In genomic region chr12:1611775-1612174, GRCh38 we compare ENCODE assay signal across 12 cellular contexts. TPM values are rescaled to one million over a fixed set of nuclear protein-coding genes. Genes with fewer than 3 reads are reported as not detected.
DNase-seq lines count a peak whose midpoint lies in the region; TF ChIP-seq lines count a peak whose summit lies in the region.
"Had no signal": no experiment of that assay in that cellular context is flagged by ENCODE, and none has a peak within 500 bp of the region (broad histone marks: within the 10 kb centered on the region; RNA-seq: fewer than 3 reads in every experiment).

No MANE protein-coding gene starts in this region.

- H3K4me3 ChIP-seq in BJ (ENCODE audit: low read depth, low read length) (peak overlapping the region; percentile 25), Karpas-422 (ENCODE audit: low read length) (no peak overlapping the region)
- H3K4me3 ChIP-seq: prostate gland had no signal

- intact Hi-C loops in posterior vena cava (cut with DNase I), result no loop called here

- DNase-seq in BJ (ENCODE audit: low read depth) (peak; percentile 93), NCI-H146 (lab: John Stamatoyannopoulos, UW) (peak; percentile 43), dedifferentiated amniotic fluid mesenchymal stem cell (ENCODE audit: extremely low spot score) (peak; percentile 81), NCI-H526 (lab: John Stamatoyannopoulos, UW) (no peak), T-helper 9 cell (no peak), posterior vena cava (ENCODE audit: low spot score) (no peak), Karpas-422 (no peak)
- DNase-seq: activated CD4-positive, alpha-beta T cell treated with anti-CD3 and anti-CD28 coated beads for 4 hours; activated naive CD8-positive, alpha-beta T cell treated with anti-CD3 and anti-CD28 coated beads, Interleukin-2, amount 50 U/mL, for 24 hours; hippocampal formation had no signal

- no peak overlapping the region for H3K4me2 ChIP-seq in Karpas-422 (ENCODE audit: low read depth, low read length, poor library complexity, severe bottlenecking)

- H3K27me3 ChIP-seq in BJ (ENCODE audit: control insufficient read depth, insufficient read depth, low read length) (no peaks in the 10 kb centered on the region), Karpas-422 (ENCODE audit: low read length) (no peaks in the 10 kb centered on the region)

- no peak overlapping the region for H3K9ac ChIP-seq in Karpas-422 (ENCODE audit: low read length)

- H3K9me2 ChIP-seq in Karpas-422 (replicated peaks; ENCODE audit: insufficient read depth, low read length), result no peaks in the 10 kb centered on the region

- peaks cover 18% of the 10 kb centered on the region for H3K27me3 Mint-ChIP-seq in nephron (ENCODE audit: low read depth)

- no peak overlapping the region for H2AFZ ChIP-seq in Karpas-422 (ENCODE audit: low read length)

- H3K36me3 ChIP-seq in BJ (ENCODE audit: control insufficient read depth, insufficient read depth, low read length) (no peaks in the 10 kb centered on the region), Karpas-422 (ENCODE audit: insufficient read depth, low read length) (no peaks in the 10 kb centered on the region)
- H3K36me3 ChIP-seq: prostate gland had no signal

- H3K9me3 ChIP-seq in Karpas-422 (ENCODE audit: low read length), result no peaks in the 10 kb centered on the region
- H3K9me3 ChIP-seq: prostate gland had no signal

- H3K27ac Mint-ChIP-seq in nephron, result peak overlapping the region; percentile 3 to 22 (median 16)
- H3K27ac Mint-ChIP-seq: activated naive CD8-positive, alpha-beta T cell treated with anti-CD3 and anti-CD28 coated beads, Interleukin-2, amount 50 U/mL, for 24 hours had no signal

- no peak overlapping the region for H3K27ac ChIP-seq in Karpas-422 (ENCODE audit: low read length)
- H3K27ac ChIP-seq: prostate gland had no signal

- no peak overlapping the region for H3K4me3 Mint-ChIP-seq in nephron
- H3K4me3 Mint-ChIP-seq: activated naive CD8-positive, alpha-beta T cell treated with anti-CD3 and anti-CD28 coated beads, Interleukin-2, amount 50 U/mL, for 24 hours had no signal

- H3K4me1 ChIP-seq in Karpas-422 (ENCODE audit: low read length), result peaks cover 19% of the 10 kb centered on the region

- H3K79me2 ChIP-seq in Karpas-422 (ENCODE audit: low read length), result no peaks in the 10 kb centered on the region

- TF ChIP-seq CTCF in BJ (IDR thresholded peaks at IDR 0.05; ENCODE audit: insufficient read depth, low read depth, low read length) (no peak), nephron (IDR thresholded peaks at IDR 0.05; ENCODE audit: unreplicated experiment in 3 of 3) (no peak)

- CTCF ChIA-PET in BJ (lab: Yijun Ruan, JAX), result interaction anchor here (0.6 to 1.6 kb wide), 4 partner anchors 11 to 328 kb away, joined by 3 to 6 read pairs (median 3); no protein-coding TSS in a partner anchor

- POLR2A ChIA-PET in BJ (lab: Charles Lee), result interaction anchor here (0.7 kb wide), 2 partner anchors 320 to 443 kb away, joined by 6 to 7 read pairs; no protein-coding TSS in a partner anchor

- no peaks in the 10 kb centered on the region for H3K9me3 Mint-ChIP-seq in nephron
- H3K9me3 Mint-ChIP-seq: activated naive CD8-positive, alpha-beta T cell treated with anti-CD3 and anti-CD28 coated beads, Interleukin-2, amount 50 U/mL, for 24 hours had no signal

- no peaks in the 10 kb centered on the region for H3K36me3 Mint-ChIP-seq in nephron (ENCODE audit: low read depth)

- no peaks in the 10 kb centered on the region for H4K20me1 ChIP-seq in Karpas-422 (ENCODE audit: insufficient read depth, low read depth, low read length)

- H3K4me1 Mint-ChIP-seq in nephron, result peaks cover 31% of the 10 kb centered on the region

RNA-seq across cellular contexts. Expression of gene WNT5B, which starts 17.3 kb away (rescaled TPM):
- 38.7 and 57.3 TPM in 2 replicates for polyA plus RNA-seq in BJ (2011; rRNA removed)
- polyA minus RNA-seq in BJ (2011; rRNA and poly(A)+ RNA removed), result 38.0 and 53.6 TPM in 2 replicates
- 10 to 100 TPM; 10.1 to 12.8 TPM for total RNA-seq in posterior vena cava
- not detected in 2 replicates for total RNA-seq in Karpas-422 (2014; rRNA removed; shearing (Covaris generic); ENCODE audit: low replicate concordance)

RNA-seq across cellular contexts. Expression of gene FBXL14, which starts 17.4 kb away (rescaled TPM):
- 4.9 and 9.4 TPM in 2 replicates for polyA plus RNA-seq in BJ (2011; rRNA removed)
- polyA minus RNA-seq in BJ (2011; rRNA and poly(A)+ RNA removed), result 6.7 and 12.7 TPM in 2 replicates
- 1 to 10 TPM; 6.3 to 7.3 TPM for total RNA-seq in posterior vena cava
- 29.0 and 62.5 TPM in 2 replicates for total RNA-seq in Karpas-422 (2014; rRNA removed; shearing (Covaris generic); ENCODE audit: low replicate concordance)

Comparison
In these comparisons a context has a peak if more than half of its experiments do, and no peak if none do; other contexts are left out.
1. DNase-seq: peak in BJ (single experiment), NCI-H146 (single experiment) and dedifferentiated amniotic fluid mesenchymal stem cell (single experiment); none in NCI-H526 (0 of 2), T-helper 9 cell (single experiment), posterior vena cava (single experiment) and Karpas-422 (single experiment).
2. RNA of gene WNT5B, which starts 17.3 kb away (total RNA-seq): 10.1 to 12.8 TPM in posterior vena cava; not detected in Karpas-422; every median in the first group is over 10 times any median in the second.